ENCODE assay signal across 1 cellular context in the genomic region with DNA sequence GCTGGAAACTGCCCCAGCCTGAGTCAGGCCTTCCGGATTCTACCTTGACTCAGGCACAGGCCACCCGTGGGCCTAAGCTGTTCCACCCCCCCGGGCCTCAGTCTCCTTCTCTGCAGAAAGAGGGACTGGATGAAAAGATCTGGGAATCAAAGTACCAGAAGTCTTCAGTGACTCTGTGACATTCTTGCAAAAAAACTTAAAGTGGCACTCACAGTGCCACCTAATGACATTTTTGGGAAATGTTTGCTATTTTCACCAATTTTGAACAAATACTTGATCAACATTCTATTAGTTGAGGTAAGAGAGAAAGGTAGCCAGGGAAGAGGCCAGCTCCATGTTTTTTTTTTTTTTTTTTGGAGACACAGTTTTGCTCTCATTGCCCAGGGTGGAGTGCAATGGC.
A peak's percentile ranks its signal among the peaks of the same experiment; 100 is the strongest.
TF ChIP-seq lines count a peak whose summit lies in the region.

No MANE protein-coding gene starts in this region.

TF ChIP-seq in GM12878, 131 proteins besides CTCF, POLR2A, EP300 and RAD21:
- TF ChIP-seq SMC3 (IDR thresholded peaks at IDR 0.05; ENCODE audit: borderline replicate concordance, low read length) (peak; percentile 37; the same call in 1 of the 2 replicates), NBN (IDR thresholded peaks at IDR 0.05) (no peak)
